In the genomic region with DNA sequence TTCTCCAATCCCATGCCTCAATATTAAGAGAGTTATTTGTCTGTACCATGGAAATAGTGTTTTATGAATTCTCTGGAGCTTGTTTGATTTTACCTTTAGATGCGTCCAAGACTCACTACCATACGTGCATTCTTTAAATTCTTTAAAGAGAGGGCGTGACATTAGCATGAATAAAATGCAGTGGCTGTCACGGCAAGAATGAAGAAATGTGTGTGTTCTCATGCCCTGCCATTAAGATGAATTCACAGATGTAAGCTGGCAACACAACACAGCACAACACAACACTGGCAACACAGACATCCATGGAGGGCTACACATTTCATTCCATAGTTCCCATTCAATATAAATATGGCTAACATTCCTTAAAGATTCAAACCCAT, we compare ENCODE assay signal across 11 cellular contexts.
DNase-seq lines count a peak whose midpoint lies in the region; ATAC-seq, FAIRE-seq and TF ChIP-seq lines count a peak whose summit lies in the region.
"Had no signal": no experiment of that assay in that cellular context is flagged by ENCODE, and none has a peak within 500 bp of the region (broad histone marks: within the 10 kb centered on the region; RNA-seq: fewer than 3 reads in every experiment).

No MANE protein-coding gene starts in this region.

- H3K9me3 ChIP-seq in astrocyte (ENCODE audit: insufficient read depth, low read depth, low read length) (no peaks in the 10 kb centered on the region), skeletal muscle satellite cell (replicated peaks; ENCODE audit: low read length) (no peaks in the 10 kb centered on the region)

- H3K4me1 Mint-ChIP-seq in astrocyte (ENCODE audit: low read depth, unreplicated experiment): peaks cover 33% of the 10 kb centered on the region
- H3K4me1 Mint-ChIP-seq in T-cell: no peaks in the 10 kb centered on the region

- no peaks in the 10 kb centered on the region for H3K27me3 Mint-ChIP-seq in astrocyte (ENCODE audit: low read depth, unreplicated experiment)
- peaks cover 0 to 8% of the 10 kb centered on the region in 2 donors for H3K27me3 Mint-ChIP-seq in T-cell

- peaks cover 17% of the 10 kb centered on the region for H3K4me1 ChIP-seq in astrocyte (ENCODE audit: insufficient read depth, low read length)
- peaks cover 29% of the 10 kb centered on the region for H3K4me1 ChIP-seq in skeletal muscle satellite cell (ENCODE audit: control insufficient read depth, insufficient read depth, low read length)

- H3K4me3 ChIP-seq in astrocyte (ENCODE audit: insufficient read depth, low read depth, low read length) (no peak overlapping the region), skeletal muscle satellite cell (ENCODE audit: low read length) (no peak overlapping the region)

- POLR2A ChIA-PET in T-cell (lab: Charles Lee): no interaction called here

- H2AFZ ChIP-seq in astrocyte (ENCODE audit: low read depth, low read length): no peak overlapping the region

- H3K4me2 ChIP-seq in astrocyte (ENCODE audit: low read length) (peak overlapping the region; percentile 17), skeletal muscle satellite cell (ENCODE audit: low read length) (peak overlapping the region; percentile 43)

- no peak for ATAC-seq in GM19463 (IDR thresholded peaks at IDR 0.05; ENCODE audit: unreplicated experiment)
- no peak for ATAC-seq in T-cell (replicated peaks in 1 of 4)

- TF ChIP-seq CTCF in astrocyte (IDR thresholded peaks at IDR 0.05; ENCODE audit: insufficient read depth, low read depth, low read length): no peak

- H3K79me2 ChIP-seq in astrocyte (ENCODE audit: insufficient read depth, low read length): no peaks in the 10 kb centered on the region

- no peaks in the 10 kb centered on the region for H3K36me3 Mint-ChIP-seq in astrocyte (ENCODE audit: low read depth, unreplicated experiment)
- no peaks in the 10 kb centered on the region for H3K36me3 Mint-ChIP-seq in T-cell

- peak; percentile 8 for DNase-seq in HTR-8/SVneo (ENCODE audit: insufficient read length, low spot score)
- DNase-seq in astrocyte (ENCODE audit: low read depth): peak; percentile 52
- DNase-seq in iris pigment epithelial cell (ENCODE audit: low read depth): peak; percentile 36
- DNase-seq in GF-D8 (lab: John Stamatoyannopoulos, UW): no peak
- DNase-seq in DMS53 (lab: John Stamatoyannopoulos, UW): no peak
- DNase-seq in T-cell: no peak
- DNase-seq: activated T-cell treated with anti-CD3 and anti-CD28 coated beads, Interleukin-2, amount 50 U/mL, for 1 hour; head of caudate nucleus; MM.1S had no signal

- H3K9ac ChIP-seq in astrocyte (ENCODE audit: low read length) (no peak overlapping the region), skeletal muscle satellite cell (ENCODE audit: low read depth, low read length) (peak overlapping the region; percentile 52)

- H3K36me3 ChIP-seq in astrocyte (ENCODE audit: insufficient read depth, low read length) (no peaks in the 10 kb centered on the region), skeletal muscle satellite cell (ENCODE audit: insufficient read depth, low read length) (no peaks in the 10 kb centered on the region)

- H3K27me3 ChIP-seq in astrocyte (ENCODE audit: insufficient read depth, low read length): no peaks in the 10 kb centered on the region
- H3K27me3 ChIP-seq in skeletal muscle satellite cell (ENCODE audit: control insufficient read depth, insufficient read depth, low read length): no peaks in the 10 kb centered on the region

- H3K9me3 Mint-ChIP-seq in astrocyte (ENCODE audit: unreplicated experiment) (no peaks in the 10 kb centered on the region), T-cell (no peaks in the 10 kb centered on the region)

- CTCF ChIA-PET in T-cell (lab: Charles Lee): no interaction called here

- no peak overlapping the region for H3K27ac ChIP-seq in astrocyte (ENCODE audit: low read depth, low read length)

- H3K4me3 Mint-ChIP-seq in astrocyte (ENCODE audit: unreplicated experiment) (no peak overlapping the region), T-cell (no peak overlapping the region)

- no peaks in the 10 kb centered on the region for H4K20me1 ChIP-seq in astrocyte (ENCODE audit: insufficient read depth, low read length)

- H3K27ac Mint-ChIP-seq in astrocyte (ENCODE audit: unreplicated experiment) (peak overlapping the region; percentile 17), T-cell (no peak overlapping the region)

- FAIRE-seq in HTR-8/SVneo (lab: Jason Lieb, UNC): peak; percentile 69
- no peak for FAIRE-seq in astrocyte (lab: Jason Lieb, UNC)

Comparison
In these comparisons a context has a peak if more than half of its experiments do, and no peak if none do; other contexts are left out.
1. DNase-seq: peak in HTR-8/SVneo (single experiment), astrocyte (single experiment) and iris pigment epithelial cell (single experiment); none in GF-D8 (single experiment), DMS53 (single experiment) and T-cell (0 of 34).